Comparison of ENCODE assay signal across 19 cellular contexts in the genomic region with DNA sequence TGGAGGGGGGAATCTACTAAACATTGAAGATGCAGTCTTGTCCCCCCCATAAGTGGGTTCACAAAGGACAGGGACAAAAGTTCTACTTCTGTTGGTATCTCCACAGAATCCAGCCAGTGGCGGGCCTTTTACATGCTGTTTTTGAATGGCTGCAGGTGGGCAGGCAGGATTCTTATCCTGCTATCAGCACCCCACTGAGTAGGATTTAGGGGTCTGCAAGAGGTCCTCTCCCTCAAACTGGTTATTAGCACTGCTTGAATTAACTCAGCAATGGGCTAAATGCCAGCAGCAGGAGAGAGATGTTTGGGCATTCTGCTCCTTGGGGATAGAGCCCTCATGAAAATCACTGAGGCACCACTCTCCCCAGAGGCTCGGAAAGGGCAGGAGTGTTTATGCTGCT. TPM values are rescaled to one million over a fixed set of nuclear protein-coding genes. Genes with fewer than 3 reads are reported as not detected.
"Had no signal": no experiment of that assay in that cellular context is flagged by ENCODE, and none has a peak within 500 bp of the region (broad histone marks: within the 10 kb centered on the region; RNA-seq: fewer than 3 reads in every experiment).

No MANE protein-coding gene starts in this region.

- H3K9me3 Mint-ChIP-seq: activated CD4-positive, alpha-beta memory T cell treated with anti-CD3 and anti-CD28 coated beads for 36 hours; activated naive CD4-positive, alpha-beta T cell treated with anti-CD3 and anti-CD28 coated beads for 36 hours; activated T-helper 2 cell treated with anti-CD3 and anti-CD28 coated beads, Interferon-gamma antibody, Interleukin-2, Interleukin-4, amounts not matched to agents 10 μg/mL and 5 μg/mL and 100 μg/mL, durations not matched to agents 14 hours and 24 hours and 36 hours had no signal

- H3K4me1 Mint-ChIP-seq: activated CD4-positive, alpha-beta T cell treated with anti-CD3 and anti-CD28 coated beads for 36 hours; activated CD8-positive, alpha-beta memory T cell treated with anti-CD3 and anti-CD28 coated beads, Interleukin-2, amount 10 ng/mL, durations not matched to agents 7 days and 5 days; immature natural killer cell had no signal

- H3K4me3 Mint-ChIP-seq: activated CD4-positive, alpha-beta memory T cell treated with anti-CD3 and anti-CD28 coated beads for 36 hours; activated CD4-positive, alpha-beta T cell treated with anti-CD3 and anti-CD28 coated beads for 36 hours; activated CD8-positive, alpha-beta memory T cell treated with anti-CD3 and anti-CD28 coated beads, Interleukin-2, amount 10 ng/mL, durations not matched to agents 7 days and 5 days; activated naive CD4-positive, alpha-beta T cell treated with anti-CD3 and anti-CD28 coated beads for 36 hours; immature natural killer cell had no signal

- H3K4me3 ChIP-seq: dorsolateral prefrontal cortex, sigmoid colon, spleen, stomach, testis, upper lobe of right lung had no signal

- H3K79me2 ChIP-seq: parathyroid adenoma had no signal

- H2AFZ ChIP-seq: parathyroid adenoma had no signal

- H3K27ac Mint-ChIP-seq: activated CD4-positive, alpha-beta memory T cell treated with anti-CD3 and anti-CD28 coated beads for 36 hours; activated CD4-positive, alpha-beta T cell treated with anti-CD3 and anti-CD28 coated beads for 36 hours; activated CD8-positive, alpha-beta memory T cell treated with anti-CD3 and anti-CD28 coated beads, Interleukin-2, amount 10 ng/mL, durations not matched to agents 7 days and 5 days; activated naive CD4-positive, alpha-beta T cell treated with anti-CD3 and anti-CD28 coated beads for 36 hours; activated T-helper 2 cell treated with anti-CD3 and anti-CD28 coated beads, Interferon-gamma antibody, Interleukin-2, Interleukin-4, amounts not matched to agents 10 μg/mL and 5 μg/mL and 100 μg/mL, durations not matched to agents 14 hours and 24 hours and 36 hours; immature natural killer cell had no signal

- H3K27me3 ChIP-seq: testis had no signal

- H3K4me1 ChIP-seq: testis had no signal

- H3K9ac ChIP-seq: parathyroid adenoma had no signal

- H3K27ac ChIP-seq: dorsolateral prefrontal cortex, parathyroid adenoma, sigmoid colon, spleen, stomach, testis, upper lobe of right lung, WERI-Rb-1 had no signal

- H3K9me3 ChIP-seq: sigmoid colon, spleen, stomach, testis, upper lobe of right lung had no signal

- H3K36me3 ChIP-seq: sigmoid colon, spleen, stomach, upper lobe of right lung, WERI-Rb-1 had no signal

- H3K36me3 Mint-ChIP-seq: activated CD4-positive, alpha-beta memory T cell treated with anti-CD3 and anti-CD28 coated beads for 36 hours; activated CD8-positive, alpha-beta memory T cell treated with anti-CD3 and anti-CD28 coated beads, Interleukin-2, amount 10 ng/mL, durations not matched to agents 7 days and 5 days; immature natural killer cell had no signal

- DNase-seq: activated CD4-positive, alpha-beta memory T cell treated with anti-CD3 and anti-CD28 coated beads for 36 hours; activated CD4-positive, alpha-beta T cell treated with anti-CD3 and anti-CD28 coated beads for 36 hours; activated CD8-positive, alpha-beta memory T cell treated with anti-CD3 and anti-CD28 coated beads, Interleukin-2, amount 10 ng/mL, durations not matched to agents 7 days and 5 days; activated naive CD4-positive, alpha-beta T cell treated with anti-CD3 and anti-CD28 coated beads for 36 hours; activated T-cell treated with anti-CD3 and anti-CD28 coated beads, Interleukin-2, amount 50 U/mL, for 1 hour; dorsolateral prefrontal cortex; hippocampal formation; immature natural killer cell; sigmoid colon; spleen; stomach; testis; upper lobe of right lung; WERI-Rb-1 had no signal

RNA-seq across cellular contexts. Expression of gene SEMA5B, which starts 40.3 kb away (rescaled TPM):
- total RNA-seq: activated CD4-positive, alpha-beta memory T cell treated with anti-CD3 and anti-CD28 coated beads for 36 hours; activated CD4-positive, alpha-beta T cell treated with anti-CD3 and anti-CD28 coated beads for 36 hours; activated CD8-positive, alpha-beta memory T cell treated with anti-CD3 and anti-CD28 coated beads, Interleukin-2, amount 10 ng/mL, durations not matched to agents 7 days and 5 days; activated naive CD4-positive, alpha-beta T cell treated with anti-CD3 and anti-CD28 coated beads for 36 hours; activated T-helper 2 cell treated with anti-CD3 and anti-CD28 coated beads, Interferon-gamma antibody, Interleukin-2, Interleukin-4, amounts not matched to agents 10 μg/mL and 5 μg/mL and 100 μg/mL, durations not matched to agents 14 hours and 24 hours and 36 hours; esophagus mucosa; mesenteric fat pad; T-helper 1 cell treated with Interleukin-12 subunit alpha and Interleukin-12 subunit beta and Interleukin-4 antibody, amounts not matched to agents 30 ng/mL and 1 ng/mL, for 36 hours had no signal
- polyA plus RNA-seq: immature natural killer cell had no signal
